Comparison of ENCODE assay signal across 24 cellular contexts in genomic region chr5:15516486-15516885, GRCh38.
"Had no signal": no experiment of that assay in that cellular context is flagged by ENCODE, and none has a peak within 500 bp of the region (broad histone marks: within the 10 kb centered on the region; RNA-seq: fewer than 3 reads in every experiment).

No MANE protein-coding gene starts in this region.

- H3K27ac ChIP-seq: coronary artery, gastrocnemius medialis, neural progenitor cell, parathyroid adenoma, right lobe of liver had no signal

- H3K36me3 Mint-ChIP-seq: memory B cell; naive B cell; stimulated activated memory B cell treated with anti-CD40 and anti-IgM and Interleukin-4, amounts not matched to agents 10 μg/mL and 1 μg/mL and 100 μg/mL, for 72 hours had no signal

- H3K9me3 Mint-ChIP-seq: mesothelial cell of epicardium, nephron, neural progenitor cell had no signal

- H3K9me3 ChIP-seq: gastrocnemius medialis, mucosa of descending colon, right lobe of liver had no signal

- H3K27ac Mint-ChIP-seq: effector memory CD8-positive, alpha-beta T cell; memory B cell; naive B cell; nephron; neural progenitor cell; progenitor cell of endocrine pancreas; stimulated activated memory B cell treated with anti-CD40 and anti-IgM and Interleukin-4, amounts not matched to agents 10 μg/mL and 1 μg/mL and 100 μg/mL, for 72 hours had no signal

- DNase-seq: dermis blood vessel endothelial cell; effector memory CD8-positive, alpha-beta T cell; foreskin fibroblast; gastrocnemius medialis; head of caudate nucleus; mucosa of descending colon; naive B cell; right lobe of liver; stimulated activated CD4-positive, alpha-beta T cell treated with anti-CD3 and anti-CD28 coated beads, Interleukin-12 subunit alpha, Interleukin-12 subunit beta, amount 100 ng/mL, for 4 hours; stimulated activated CD4-positive, alpha-beta T cell treated with anti-CD3 and anti-CD28 coated beads, Interleukin-1b, Interleukin-23, amount 100 ng/mL, for 48 hours; stimulated activated CD4-positive, alpha-beta T cell treated with anti-CD3 and anti-CD28 coated beads, Interleukin-4, amount 100 ng/mL, for 24 hours; stimulated activated naive CD8-positive, alpha-beta T cell treated with anti-CD3 and anti-CD28 coated beads, Interleukin-15, Interleukin-2, amounts not matched to agents 100 U/mL and 50 U/mL, for 24 hours; substantia nigra; trophoblast cell had no signal

- H3K27me3 Mint-ChIP-seq: effector memory CD8-positive, alpha-beta T cell; memory B cell; naive B cell; progenitor cell of endocrine pancreas; stimulated activated memory B cell treated with anti-CD40 and anti-IgM and Interleukin-4, amounts not matched to agents 10 μg/mL and 1 μg/mL and 100 μg/mL, for 72 hours had no signal

- H3K4me1 ChIP-seq: parathyroid adenoma, right lobe of liver had no signal

- H3K27me3 ChIP-seq: gastrocnemius medialis, neural progenitor cell, right lobe of liver had no signal

- H3K4me1 Mint-ChIP-seq: memory B cell; naive B cell; stimulated activated memory B cell treated with anti-CD40 and anti-IgM and Interleukin-4, amounts not matched to agents 10 μg/mL and 1 μg/mL and 100 μg/mL, for 72 hours had no signal

- H3K4me3 Mint-ChIP-seq: effector memory CD8-positive, alpha-beta T cell; memory B cell; mesothelial cell of epicardium; nephron; neural progenitor cell; stimulated activated memory B cell treated with anti-CD40 and anti-IgM and Interleukin-4, amounts not matched to agents 10 μg/mL and 1 μg/mL and 100 μg/mL, for 72 hours had no signal

- H3K4me3 ChIP-seq: coronary artery, gastrocnemius medialis, lung, mucosa of descending colon, neural progenitor cell, right lobe of liver, smooth muscle cell had no signal

- H3K36me3 ChIP-seq: gastrocnemius medialis, right lobe of liver had no signal
